ENCODE assay signal across 21 cellular contexts in genomic region chr14:49052516-49052915, GRCh38.
DNase-seq lines count a peak whose midpoint lies in the region; TF ChIP-seq lines count a peak whose summit lies in the region.
"Had no signal": no experiment of that assay in that cellular context is flagged by ENCODE, and none has a peak within 500 bp of the region (broad histone marks: within the 10 kb centered on the region; RNA-seq: fewer than 3 reads in every experiment).

No MANE protein-coding gene starts in this region.

- DNase-seq in AG08396 (ENCODE audit: low spot score) (peak; percentile 6), M059J (ENCODE audit: low read depth) (peak; percentile 13), astrocyte of the cerebellum (ENCODE audit: low read depth) (peak; percentile 1), left kidney (ENCODE audit: low read depth, low spot score) (peak; percentile 66), nucleus accumbens (lab: John Stamatoyannopoulos, UW) (no peak), pons (ENCODE audit: low spot score) (no peak)
- DNase-seq in stimulated activated naive CD4-positive, alpha-beta T cell (lab: John Stamatoyannopoulos, UW): no peak
- no peak for DNase-seq in activated naive CD4-positive, alpha-beta T cell treated with Interleukin-2 at 50 U/mL for 16 hours
- DNase-seq: activated CD4-positive, alpha-beta T cell treated with anti-CD3 and anti-CD28 coated beads for 48 hours; activated naive CD8-positive, alpha-beta T cell treated with anti-CD3 and anti-CD28 coated beads, Interleukin-2, amount 10 ng/mL, durations not matched to agents 7 days and 5 days; CD8-positive, alpha-beta memory T cell; colonic mucosa; endodermal cell; foreskin melanocyte; hypothalamus; kidney; naive thymus-derived CD4-positive, alpha-beta T cell; NCI-H510A treated with DMSO at 0.1 percent for 48 hours; Right ventricle myocardium superior; stimulated activated CD4-positive, alpha-beta T cell treated with anti-CD3 and anti-CD28 coated beads, Interleukin-2, amount 100 ng/mL, for 24 hours; stimulated activated naive B cell treated with anti-CD40 and anti-IgM and Interleukin-4, amounts not matched to agents 10 μg/mL and 1 μg/mL and 100 μg/mL, for 72 hours had no signal

- no peak overlapping the region for H3K4me3 ChIP-seq in astrocyte of the cerebellum (ENCODE audit: low read depth, low read length)
- H3K4me3 ChIP-seq: colonic mucosa had no signal

- in situ Hi-C loops in astrocyte of the cerebellum (cut with HindIII; ENCODE audit: low sequenced_read_pairs): no loop called here

- no peak for TF ChIP-seq CTCF in astrocyte of the cerebellum (IDR thresholded peaks at IDR 0.05; ENCODE audit: low read depth, low read length, missing control alignments)

Comparison
In these comparisons a context has a peak if more than half of its experiments do, and no peak if none do; other contexts are left out.
1. DNase-seq: peak in AG08396 (single experiment), M059J (single experiment), astrocyte of the cerebellum (single experiment) and left kidney (single experiment); none in stimulated activated naive CD4-positive, alpha-beta T cell (0 of 6), nucleus accumbens (0 of 56), pons (single experiment) and activated naive CD4-positive, alpha-beta T cell treated with Interleukin-2 at 50 U/mL for 16 hours (single experiment).